In genomic region chr7:80087768-80088170, GRCh38 we compare ENCODE assay signal across 20 cellular contexts. TPM values are rescaled to one million over a fixed set of nuclear protein-coding genes. Genes with fewer than 3 reads are reported as not detected.
A peak's percentile ranks its signal among the peaks of the same experiment; 100 is the strongest.
DNase-seq lines count a peak whose midpoint lies in the region; ATAC-seq and TF ChIP-seq lines count a peak whose summit lies in the region.
"Had no signal": no experiment of that assay in that cellular context is flagged by ENCODE, and none has a peak within 500 bp of the region (broad histone marks: within the 10 kb centered on the region; RNA-seq: fewer than 3 reads in every experiment).

No MANE protein-coding gene starts in this region.

- POLR2A ChIA-PET in AG04450 (lab: Yijun Ruan, JAX): interaction anchor here (1.2 kb wide), 1 partner anchor 635 kb away, joined by 4 read pairs; the partner anchor contains the start of gene MAGI2
- POLR2A ChIA-PET in PC-3 (lab: Charles Lee; ENCODE audit: unreplicated experiment): no interaction called here
- POLR2A ChIA-PET in A673 (lab: Charles Lee; ENCODE audit: low non-redundant PET): interaction anchor here (0.6 kb wide), 1 partner anchor 554 kb away, joined by 3 read pairs; no protein-coding TSS in a partner anchor

- peaks cover 13% of the 10 kb centered on the region; the same call in 1 of the 2 replicates for H3K4me1 ChIP-seq in PC-3 (ENCODE audit: insufficient read depth, low read length)
- H3K4me1 ChIP-seq in parathyroid adenoma: no peaks in the 10 kb centered on the region
- H3K4me1 ChIP-seq in A673 (ENCODE audit: insufficient read depth, low read length, poor library complexity, severe bottlenecking): peaks cover 19% of the 10 kb centered on the region
- no peaks in the 10 kb centered on the region for H3K4me1 ChIP-seq in neural progenitor cell
- H3K4me1 ChIP-seq in mesendoderm (ENCODE audit: control insufficient read depth, low read depth, low read length): no peaks in the 10 kb centered on the region
- H3K4me1 ChIP-seq: pancreas had no signal

- no peak overlapping the region for H4K8ac ChIP-seq in mesendoderm (ENCODE audit: low read depth, low read length)

- H3K4ac ChIP-seq in mesendoderm (ENCODE audit: low read depth, low read length): no peak overlapping the region

- H2AK5ac ChIP-seq in mesendoderm (ENCODE audit: low read length): no peak overlapping the region

- H3K9me3 Mint-ChIP-seq in neural progenitor cell (no peaks in the 10 kb centered on the region), endothelial cell (ENCODE audit: unreplicated experiment) (no peaks in the 10 kb centered on the region)
- H3K9me3 Mint-ChIP-seq: activated CD8-positive, alpha-beta T cell treated with anti-CD3 and anti-CD28 coated beads for 36 hours; activated naive CD8-positive, alpha-beta T cell treated with anti-CD3 and anti-CD28 coated beads for 36 hours had no signal

- H3K79me1 ChIP-seq in mesendoderm (ENCODE audit: low read length): no peaks in the 10 kb centered on the region

- H3K4me3 Mint-ChIP-seq in neural progenitor cell (no peak overlapping the region), endothelial cell (ENCODE audit: unreplicated experiment) (no peak overlapping the region)
- H3K4me3 Mint-ChIP-seq: activated CD8-positive, alpha-beta T cell treated with anti-CD3 and anti-CD28 coated beads for 36 hours; activated naive CD8-positive, alpha-beta T cell treated with anti-CD3 and anti-CD28 coated beads for 36 hours; CD8-positive, alpha-beta memory T cell had no signal

- no peak overlapping the region for H3K4me2 ChIP-seq in PC-3 (ENCODE audit: low read length)
- no peak overlapping the region for H3K4me2 ChIP-seq in parathyroid adenoma (ENCODE audit: low read length)
- no peak overlapping the region for H3K4me2 ChIP-seq in neural progenitor cell
- H3K4me2 ChIP-seq in mesendoderm (ENCODE audit: low read length): no peak overlapping the region

- H3K9me3 ChIP-seq in AG04450 (ENCODE audit: control insufficient read depth, insufficient read depth, low read length) (peaks cover 3% of the 10 kb centered on the region; the same call in 1 of the 2 replicates), PC-3 (ENCODE audit: low read length) (no peaks in the 10 kb centered on the region), parathyroid adenoma (ENCODE audit: control insufficient read depth, low read length) (no peaks in the 10 kb centered on the region), A673 (ENCODE audit: low read depth, low read length, poor library complexity, severe bottlenecking) (no peaks in the 10 kb centered on the region), neural progenitor cell (ENCODE audit: low read depth) (no peaks in the 10 kb centered on the region)
- H3K9me3 ChIP-seq: pancreas, tibial artery had no signal

- H3K9me2 ChIP-seq in PC-3 (replicated peaks; ENCODE audit: low read length): no peaks in the 10 kb centered on the region

- H3K18ac ChIP-seq in mesendoderm (ENCODE audit: low read length): no peak overlapping the region

- no peaks in the 10 kb centered on the region for H3F3A ChIP-seq in PC-3 (ENCODE audit: low read length, unreplicated experiment)
- no peaks in the 10 kb centered on the region for H3F3A ChIP-seq in neural progenitor cell (ENCODE audit: low read depth)

- no peaks in the 10 kb centered on the region for H3K36me3 ChIP-seq in PC-3 (ENCODE audit: low read depth, low read length)
- no peaks in the 10 kb centered on the region for H3K36me3 ChIP-seq in parathyroid adenoma (ENCODE audit: control insufficient read depth, insufficient read depth, low read length)
- no peaks in the 10 kb centered on the region for H3K36me3 ChIP-seq in A673 (ENCODE audit: insufficient read depth, low read length, poor library complexity, severe bottlenecking)
- no peaks in the 10 kb centered on the region for H3K36me3 ChIP-seq in neural progenitor cell
- H3K36me3 ChIP-seq in mesendoderm (ENCODE audit: control insufficient read depth, insufficient read depth, low read length): no peaks in the 10 kb centered on the region
- H3K36me3 ChIP-seq: cardiac muscle cell, pancreas, tibial artery had no signal

- H3K4me1 Mint-ChIP-seq in neural progenitor cell (no peaks in the 10 kb centered on the region), endothelial cell (ENCODE audit: unreplicated experiment) (peaks cover 2% of the 10 kb centered on the region)
- H3K4me1 Mint-ChIP-seq: activated naive CD8-positive, alpha-beta T cell treated with anti-CD3 and anti-CD28 coated beads for 36 hours; CD8-positive, alpha-beta memory T cell had no signal

- no peak overlapping the region for H3K9ac ChIP-seq in PC-3 (ENCODE audit: low read length)
- no peak overlapping the region for H3K9ac ChIP-seq in parathyroid adenoma
- no peak overlapping the region for H3K9ac ChIP-seq in neural progenitor cell
- H3K9ac ChIP-seq in mesendoderm (ENCODE audit: low read length): no peak overlapping the region

- H3K79me2 ChIP-seq in PC-3 (ENCODE audit: low read length): no peaks in the 10 kb centered on the region
- H3K79me2 ChIP-seq in parathyroid adenoma: no peaks in the 10 kb centered on the region
- H3K79me2 ChIP-seq in neural progenitor cell (ENCODE audit: low read depth): no peaks in the 10 kb centered on the region
- no peaks in the 10 kb centered on the region for H3K79me2 ChIP-seq in mesendoderm (ENCODE audit: control insufficient read depth, insufficient read depth, low read length)

- H3K23ac ChIP-seq in mesendoderm (ENCODE audit: low read length): no peak overlapping the region

- no peaks in the 10 kb centered on the region for H3K36me3 Mint-ChIP-seq in neural progenitor cell
- H3K36me3 Mint-ChIP-seq in endothelial cell (ENCODE audit: low read depth, unreplicated experiment): no peaks in the 10 kb centered on the region
- H3K36me3 Mint-ChIP-seq: activated naive CD8-positive, alpha-beta T cell treated with anti-CD3 and anti-CD28 coated beads for 36 hours; CD8-positive, alpha-beta memory T cell had no signal

- H3K27me3 Mint-ChIP-seq in neural progenitor cell (ENCODE audit: insufficient read depth, low read depth): no peaks in the 10 kb centered on the region
- peaks cover 2% of the 10 kb centered on the region for H3K27me3 Mint-ChIP-seq in endothelial cell (ENCODE audit: unreplicated experiment)
- H3K27me3 Mint-ChIP-seq: activated CD8-positive, alpha-beta T cell treated with anti-CD3 and anti-CD28 coated beads for 36 hours; activated naive CD8-positive, alpha-beta T cell treated with anti-CD3 and anti-CD28 coated beads for 36 hours; CD8-positive, alpha-beta memory T cell had no signal

- no peak overlapping the region for H2BK15ac ChIP-seq in mesendoderm (replicated peaks; ENCODE audit: low read depth)

- H3K27ac Mint-ChIP-seq in neural progenitor cell (no peak overlapping the region), endothelial cell (ENCODE audit: unreplicated experiment) (no peak overlapping the region)
- H3K27ac Mint-ChIP-seq: activated CD8-positive, alpha-beta T cell treated with anti-CD3 and anti-CD28 coated beads for 36 hours; activated naive CD8-positive, alpha-beta T cell treated with anti-CD3 and anti-CD28 coated beads for 36 hours; CD8-positive, alpha-beta memory T cell had no signal

- H3K27me3 ChIP-seq in AG04450 (ENCODE audit: control insufficient read depth, insufficient read depth, low read length) (no peaks in the 10 kb centered on the region), PC-3 (ENCODE audit: low read length) (no peaks in the 10 kb centered on the region), parathyroid adenoma (ENCODE audit: control insufficient read depth, insufficient read depth, low read length) (no peaks in the 10 kb centered on the region), A673 (replicated peaks; ENCODE audit: insufficient read depth, low read depth, low read length, poor library complexity) (no peaks in the 10 kb centered on the region), neural progenitor cell (no peaks in the 10 kb centered on the region), mesendoderm (ENCODE audit: insufficient read depth, low read length, poor library complexity) (no peaks in the 10 kb centered on the region)
- H3K27me3 ChIP-seq: cardiac muscle cell, pancreas, tibial artery had no signal

- DNase-seq in AG04450 (ENCODE audit: low read depth, low spot score) (no peak), PC-3 (peak; percentile 32), epithelial cell of esophagus (ENCODE audit: low read depth) (peak; percentile 28), A673 (ENCODE audit: low spot score) (no peak), neural progenitor cell (ENCODE audit: low spot score) (no peak), endothelial cell (ENCODE audit: low spot score) (no peak), mesendoderm (no peak)
- DNase-seq: activated CD8-positive, alpha-beta T cell treated with anti-CD3 and anti-CD28 coated beads for 36 hours; activated naive CD8-positive, alpha-beta T cell treated with anti-CD3 and anti-CD28 coated beads for 36 hours; CD8-positive, alpha-beta memory T cell; NCI-H146; NK-92 treated with Interleukin-12 subunit alpha and Interleukin-12 subunit beta, amount 100 ng/mL, for 24 hours; pancreas; RPMI8226; small intestine; tibial artery had no signal

- CTCF ChIA-PET in AG04450 (lab: Charles Lee): interaction anchor here (2.2 to 2.3 kb wide), 2 partner anchors 27 to 305 kb away, joined by 10 to 12 read pairs; no protein-coding TSS in a partner anchor
- CTCF ChIA-PET in PC-3 (lab: Charles Lee): no interaction called here
- CTCF ChIA-PET in A673 (lab: Charles Lee): no interaction called here

- 0 out of 2 replicates have a peak overlapping the region, but pooled peaks have one; percentile 9 for H2AFZ ChIP-seq in PC-3 (ENCODE audit: low read length)
- H2AFZ ChIP-seq in parathyroid adenoma: peak overlapping the region; percentile 34
- H2AFZ ChIP-seq in neural progenitor cell (replicated peaks): no peak overlapping the region

- ATAC-seq in PC-3: peak; percentile 58
- ATAC-seq: activated CD8-positive, alpha-beta T cell treated with anti-CD3 and anti-CD28 coated beads for 36 hours; left lobe of liver; pancreas had no signal

- H4K20me1 ChIP-seq in PC-3 (ENCODE audit: low read length) (no peaks in the 10 kb centered on the region), neural progenitor cell (ENCODE audit: low read depth) (no peaks in the 10 kb centered on the region)

- no peak overlapping the region for H4K5ac ChIP-seq in mesendoderm (ENCODE audit: low read length)

- H3K27ac ChIP-seq in AG04450 (ENCODE audit: low read depth, low read length): peak overlapping the region; percentile 77
- H3K27ac ChIP-seq in PC-3 (ENCODE audit: low read length): no peak overlapping the region
- H3K27ac ChIP-seq in parathyroid adenoma: no peak overlapping the region
- H3K27ac ChIP-seq in A673 (ENCODE audit: low read depth, low read length, poor library complexity, severe bottlenecking): no peak overlapping the region
- H3K27ac ChIP-seq in neural progenitor cell: no peak overlapping the region
- H3K27ac ChIP-seq in mesendoderm (ENCODE audit: low read depth, low read length): no peak overlapping the region
- H3K27ac ChIP-seq: cardiac muscle cell, pancreas, VCaP had no signal

- no peak overlapping the region for H3K4me3 ChIP-seq in AG04450 (ENCODE audit: low read depth, low read length)
- no peak overlapping the region for H3K4me3 ChIP-seq in PC-3 (ENCODE audit: low read length)
- no peak overlapping the region for H3K4me3 ChIP-seq in epithelial cell of esophagus (ENCODE audit: low read length)
- H3K4me3 ChIP-seq in parathyroid adenoma (ENCODE audit: low read depth, low read length): no peak overlapping the region
- no peak overlapping the region for H3K4me3 ChIP-seq in A673 (ENCODE audit: low read depth, low read length, poor library complexity, severe bottlenecking)
- H3K4me3 ChIP-seq in neural progenitor cell: no peak overlapping the region
- H3K4me3 ChIP-seq in mesendoderm (ENCODE audit: low read length): no peak overlapping the region
- H3K4me3 ChIP-seq: cardiac muscle cell, pancreas, tibial artery had no signal

- intact Hi-C loops in PC-3 (cut with micrococcal nuclease) (no loop called here), A673 (cut with micrococcal nuclease; ENCODE audit: unreplicated experiment) (no loop called here)

- WGBS in mesendoderm (ENCODE audit: extremely low coverage, insufficient coverage, low lambda C conversion rate): no CpG with 5 or more reads among the region's 1 CpG

- no TSS peak for BruUV-seq in PC-3 (replicated peaks; lab: Mats Ljungman, UMichigan)
- no TSS peak for BruUV-seq in A673 (replicated peaks; lab: Mats Ljungman, UMichigan)

- no peak overlapping the region for H2BK5ac ChIP-seq in mesendoderm (ENCODE audit: low read length)

- H3K56ac ChIP-seq in mesendoderm (ENCODE audit: low read length): no peak overlapping the region

- TF ChIP-seq CTCF in AG04450 (IDR thresholded peaks at IDR 0.05; ENCODE audit: low read depth, low read length) (no peak), PC-3 (conservative IDR thresholded peaks at IDR 0.05; ENCODE audit: low read depth, low read length) (no peak), epithelial cell of esophagus (IDR thresholded peaks at IDR 0.05; ENCODE audit: insufficient read depth, low read depth, low read length, missing control alignments) (no peak), parathyroid adenoma (IDR thresholded peaks at IDR 0.05) (no peak), A673 (conservative IDR thresholded peaks at IDR 0.05; ENCODE audit: low read depth, low read length) (no peak), neural progenitor cell (IDR thresholded peaks at IDR 0.05) (no peak), endothelial cell (IDR thresholded peaks at IDR 0.05; ENCODE audit: unreplicated experiment) (no peak)

- no peak overlapping the region for H2BK120ac ChIP-seq in mesendoderm (ENCODE audit: low read depth, low read length)

RNA-seq across cellular contexts. Expression of gene GNAI1, which starts 46.9 kb away (rescaled TPM):
- 31.9 and 56.2 TPM in 2 replicates for polyA plus RNA-seq in AG04450 (2011; rRNA removed)
- polyA minus RNA-seq in AG04450 (2011; rRNA and poly(A)+ RNA removed): 24.9 and 38.1 TPM in 2 replicates
- total RNA-seq in PC-3 (2014; rRNA removed) (16.9 and 19.6 TPM in 2 replicates), A673 (2021) (19.8 and 22.4 TPM in 2 replicates), neural progenitor cell (ENCODE audit: low replicate concordance) (56.9 and 91.3 TPM in 2 replicates), endothelial cell (ENCODE audit: unreplicated experiment) (132 TPM)
- polyA plus RNA-seq in mesendoderm (2013, experiment 1 of 2): 9.3 TPM
- polyA plus RNA-seq in mesendoderm (2013, experiment 2 of 2): 9.6 TPM

Comparison
In these comparisons a context has a peak if more than half of its experiments do, and no peak if none do; other contexts are left out.
1. DNase-seq: peak in PC-3 (single experiment) and epithelial cell of esophagus (single experiment); none in AG04450 (single experiment), A673 (single experiment), neural progenitor cell (single experiment), endothelial cell (single experiment) and mesendoderm (single experiment).